Comparison of ENCODE assay signal across 8 cellular contexts in the genomic region with DNA sequence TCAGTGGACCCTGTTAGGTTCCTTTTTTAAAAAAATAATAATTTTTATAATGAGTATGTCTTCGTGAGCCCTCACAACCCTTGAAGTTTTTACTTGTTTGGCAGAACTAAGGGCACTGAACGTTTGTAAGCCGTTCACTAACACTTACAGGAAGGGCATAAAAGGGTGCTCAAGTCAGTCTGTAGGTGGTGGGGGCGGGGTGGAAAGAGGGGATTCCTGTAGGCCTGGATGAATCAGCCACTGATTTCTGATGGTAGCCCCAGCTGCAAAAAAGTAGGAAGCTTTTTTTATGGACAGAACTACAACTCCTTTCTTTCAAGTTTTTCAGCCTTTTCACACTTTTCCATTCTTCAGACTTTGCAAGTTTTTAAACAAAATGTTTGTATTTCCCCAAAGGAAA. TPM values are rescaled to one million over a fixed set of nuclear protein-coding genes. Genes with fewer than 3 reads are reported as not detected.
DNase-seq lines count a peak whose midpoint lies in the region; ATAC-seq and TF ChIP-seq lines count a peak whose summit lies in the region.

No MANE protein-coding gene starts in this region.

- H3K36me3 ChIP-seq in H7 (replicated peaks; ENCODE audit: control insufficient read depth, insufficient read depth, low read length) = no peaks in the 10 kb centered on the region
- no peaks in the 10 kb centered on the region for H3K36me3 ChIP-seq in right atrium auricular region

- H3K4me3 ChIP-seq in H7 (ENCODE audit: insufficient read depth, low read depth, low read length) = no peak overlapping the region
- H3K4me3 ChIP-seq in right atrium auricular region = no peak overlapping the region

- H3K9me3 ChIP-seq in right atrium auricular region = no peaks in the 10 kb centered on the region

- no peak for ATAC-seq in GM18520 (IDR thresholded peaks at IDR 0.05; ENCODE audit: unreplicated experiment)

- peak; percentile 36 for DNase-seq in H7
- peak; percentile 53 for DNase-seq in activated T-cell treated with anti-CD3 and anti-CD28 coated beads for 48 hours (ENCODE audit: low read depth)
- no peak for DNase-seq in right atrium auricular region (ENCODE audit: low spot score)
- DNase-seq in stimulated activated CD4-positive, alpha-beta T cell treated with anti-CD3 and anti-CD28 coated beads, TNF-alpha, amount 100 ng/mL, for 48 hours (ENCODE audit: low read depth in 3 of 3) = peak in 2 of 3 donors; percentile 19 to 70
- no peak for DNase-seq in NCI-H1048 (lab: John Stamatoyannopoulos, UW)
- no peak for DNase-seq in SIG-M5 (lab: John Stamatoyannopoulos, UW)
- DNase-seq in hippocampal formation (lab: John Stamatoyannopoulos, UW) = no peak

- no peak for TF ChIP-seq CTCF in right atrium auricular region (IDR thresholded peaks at IDR 0.05)

- H3K27me3 ChIP-seq in H7 (ENCODE audit: control insufficient read depth, insufficient read depth, low read length) (no peaks in the 10 kb centered on the region; the same call in 1 of the 2 replicates), right atrium auricular region (no peaks in the 10 kb centered on the region)

- peak overlapping the region; percentile 69 to 81 for H3K27ac ChIP-seq in right atrium auricular region

- peaks cover 0 to 84% of the 10 kb centered on the region in 2 donors for H3K4me1 ChIP-seq in right atrium auricular region

RNA-seq across cellular contexts. Expression of gene PIK3R1, which starts 35.8 kb away (rescaled TPM):
- 15.0 and 19.8 TPM in 2 replicates for total RNA-seq in H7 (2014; rRNA removed; shearing (Covaris generic))
- 10 to 100 TPM; 87.0 to 91.1 TPM for total RNA-seq in right atrium auricular region

Comparison
In these comparisons a context has a peak if more than half of its experiments do, and no peak if none do; other contexts are left out.
1. DNase-seq: peak in H7 (single experiment), activated T-cell treated with anti-CD3 and anti-CD28 coated beads for 48 hours (single experiment) and stimulated activated CD4-positive, alpha-beta T cell treated with anti-CD3 and anti-CD28 coated beads, TNF-alpha, amount 100 ng/mL, for 48 hours (2 of 3); none in right atrium auricular region (single experiment), NCI-H1048 (single experiment), SIG-M5 (single experiment) and hippocampal formation (0 of 2).